ENCODE assay signal across 8 cellular contexts in genomic region chr5:43515678-43516048, GRCh38. TPM values are rescaled to one million over a fixed set of nuclear protein-coding genes. Genes with fewer than 3 reads are reported as not detected.
A peak's percentile ranks its signal among the peaks of the same experiment; 100 is the strongest.
DNase-seq lines count a peak whose midpoint lies in the region; ATAC-seq and TF ChIP-seq lines count a peak whose summit lies in the region.

No MANE protein-coding gene starts in this region.

- no TSS peak for BruUV-seq in PC-3 (replicated peaks; lab: Mats Ljungman, UMichigan)

- peak overlapping the region; percentile 95 for H2AFZ ChIP-seq in PC-3 (ENCODE audit: low read length)

- intact Hi-C loops in PC-3 (cut with micrococcal nuclease), result loop anchor here (1.0 kb wide), 3 partner anchors 31 to 118 kb away; no protein-coding TSS in a partner anchor
- intact Hi-C loops in psoas muscle (cut with DNase I), result loop anchor here in 1 of 2 donors (2.0 kb wide), 1 partner anchor 31 kb away; no protein-coding TSS in a partner anchor

- H3F3A ChIP-seq in PC-3 (ENCODE audit: low read length, unreplicated experiment), result no peaks in the 10 kb centered on the region

- H3K4me1 ChIP-seq in PC-3 (ENCODE audit: insufficient read depth, low read length) (peaks cover 18% of the 10 kb centered on the region), psoas muscle (peaks cover 10% of the 10 kb centered on the region)

- H3K36me3 ChIP-seq in PC-3 (ENCODE audit: low read depth, low read length) (no peaks in the 10 kb centered on the region), psoas muscle (ENCODE audit: insufficient read depth in 1 of 2, low read depth in 1 of 2) (no peaks in the 10 kb centered on the region)

- peak overlapping the region; percentile 89 for H3K4me2 ChIP-seq in PC-3 (ENCODE audit: low read length)

- TF ChIP-seq CTCF in GM12864 (IDR thresholded peaks at IDR 0.05; ENCODE audit: low read depth, low read length, missing control alignments) (no peak), PC-3 (conservative IDR thresholded peaks at IDR 0.05; ENCODE audit: low read depth, low read length) (no peak), epithelial cell of proximal tubule (conservative IDR thresholded peaks at IDR 0.05; ENCODE audit: low read depth, low read length) (no peak), psoas muscle (IDR thresholded peaks at IDR 0.05) (no peak)

- H3K9me2 ChIP-seq in PC-3 (replicated peaks; ENCODE audit: low read length), result no peaks in the 10 kb centered on the region

- ATAC-seq in PC-3, result no peak
- ATAC-seq in psoas muscle, result peak in 1 of 4 donors; percentile 23
- ATAC-seq in GM21529 (IDR thresholded peaks at IDR 0.05; ENCODE audit: unreplicated experiment), result no peak

- H3K9me3 ChIP-seq in PC-3 (ENCODE audit: low read length) (no peaks in the 10 kb centered on the region), psoas muscle (no peaks in the 10 kb centered on the region)

- H3K79me2 ChIP-seq in PC-3 (ENCODE audit: low read length), result peaks cover 26% of the 10 kb centered on the region

- H4K20me1 ChIP-seq in PC-3 (ENCODE audit: low read length), result no peaks in the 10 kb centered on the region

- CTCF ChIA-PET in PC-3 (lab: Charles Lee), result no interaction called here

- H3K4me3 ChIP-seq in GM12864 (ENCODE audit: low read depth, low read length), result peak overlapping the region; percentile 65
- H3K4me3 ChIP-seq in PC-3 (ENCODE audit: low read length), result peak overlapping the region; percentile 82
- H3K4me3 ChIP-seq in epithelial cell of proximal tubule (ENCODE audit: low read depth, low read length), result peak overlapping the region; percentile 70
- H3K4me3 ChIP-seq in psoas muscle, result peak overlapping the region; percentile 68

- H3K27me3 ChIP-seq in PC-3 (ENCODE audit: low read length) (no peaks in the 10 kb centered on the region), psoas muscle (ENCODE audit: insufficient read depth in 3 of 3, low read length in 2 of 3) (no peaks in the 10 kb centered on the region)

- no peak for DNase-seq in GM12864 (ENCODE audit: low read depth)
- DNase-seq in PC-3, result no peak
- no peak for DNase-seq in epithelial cell of proximal tubule (ENCODE audit: low read depth)
- DNase-seq in psoas muscle, result no peak
- no peak for DNase-seq in COR-L47 (lab: John Stamatoyannopoulos, UW)
- DNase-seq in OCI-M2 (lab: John Stamatoyannopoulos, UW; ENCODE audit: unreplicated experiment), result no peak
- no peak for DNase-seq in activated CD4-positive, alpha-beta T cell treated with anti-CD3 and anti-CD28 coated beads, Interleukin-2, amount 50 U/mL, for 1 hour

- WGBS in psoas muscle, 3 donors, result 25 to 38% (median 28%) methylated on average over 1 of the region's 1 CpG

- peak overlapping the region; percentile 84 for H3K9ac ChIP-seq in PC-3 (ENCODE audit: low read length)

- peak overlapping the region; percentile 42 for H3K27ac ChIP-seq in PC-3 (ENCODE audit: low read length)
- H3K27ac ChIP-seq in psoas muscle, result peak overlapping the region; percentile 78

- POLR2A ChIA-PET in PC-3 (lab: Charles Lee; ENCODE audit: unreplicated experiment), result interaction anchor here (2.0 kb wide), 1 partner anchor 32 kb away, joined by 17 read pairs; the partner anchor contains the start of gene TMEM267

RNA-seq across cellular contexts. Expression of gene C5orf34, which starts 0.7 kb away (rescaled TPM):
- total RNA-seq in PC-3 (2014; rRNA removed), result 9.8 and 16.3 TPM in 2 replicates
- 3.6 and 6.9 TPM in 2 replicates for total RNA-seq in epithelial cell of proximal tubule
- 1 to 10 TPM in 1 of 4 donors, under 1 TPM in 3; 0.53 to 1.2 (median 0.64) TPM for total RNA-seq in psoas muscle
- polyA plus RNA-seq in psoas muscle, result under 1 TPM; 0.10 to 0.85 (median 0.49) TPM

RNA-seq across cellular contexts. Expression of gene TMEM267, which starts 32.0 kb away (rescaled TPM):
- total RNA-seq in PC-3 (2014; rRNA removed), result 10.0 and 16.1 TPM in 2 replicates
- total RNA-seq in epithelial cell of proximal tubule, result 7.8 and 9.3 TPM in 2 replicates
- 1 to 10 TPM; 4.1 to 7.1 (median 6.1) TPM for total RNA-seq in psoas muscle
- polyA plus RNA-seq in psoas muscle, result 1 to 10 TPM; 2.6 to 9.2 (median 5.4) TPM

RNA-seq across cellular contexts. Expression of gene PAIP1, which starts 41.2 kb away (rescaled TPM):
- total RNA-seq in PC-3 (2014; rRNA removed) (117 and 142 TPM in 2 replicates), epithelial cell of proximal tubule (98.4 and 99.4 TPM in 2 replicates), psoas muscle (100 to 1,000 TPM; 125 to 143 (median 142) TPM)
- polyA plus RNA-seq in psoas muscle, result 100 to 1,000 TPM in 2 of 3 donors, 10 to 100 TPM in 1; 99.6 to 202 (median 123) TPM
